ENCODE assay signal across 8 cellular contexts in the genomic region with DNA sequence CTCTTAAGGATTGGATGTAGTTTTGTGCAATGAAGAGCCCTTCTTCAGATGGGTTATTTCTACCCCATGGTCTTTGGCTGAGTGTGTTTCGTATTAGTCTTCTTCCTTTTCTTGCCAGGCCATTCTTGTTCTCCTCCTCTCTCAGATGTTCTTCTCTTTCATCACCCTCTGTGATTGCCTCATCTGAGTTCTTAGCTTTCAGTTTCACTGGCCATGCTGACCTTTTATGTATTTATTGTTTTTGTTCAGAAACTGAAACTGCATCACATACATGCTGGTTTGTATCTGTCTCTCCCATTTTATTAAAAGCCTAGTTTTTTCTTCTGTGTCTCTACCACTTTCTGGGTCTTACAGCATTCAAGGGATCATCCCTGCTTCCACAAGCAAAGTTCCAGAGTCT. TPM values are rescaled to one million over a fixed set of nuclear protein-coding genes. Genes with fewer than 3 reads are reported as not detected.
A peak's percentile ranks its signal among the peaks of the same experiment; 100 is the strongest.
DNase-seq lines count a peak whose midpoint lies in the region; ATAC-seq and TF ChIP-seq lines count a peak whose summit lies in the region.

No MANE protein-coding gene starts in this region.

- peaks cover 19% of the 10 kb centered on the region for H3K36me3 Mint-ChIP-seq in activated T-helper 1 cell treated with anti-CD3 and anti-CD28 coated beads, Interleukin-12 subunit alpha, Interleukin-12 subunit beta, Interleukin-2, Interleukin-4 antibody, amounts not matched to agents 30 ng/mL and 10 ng/mL and 1 ng/mL, durations not matched to agents 14 hours and 24 hours and 36 hours (ENCODE audit: low read depth)

- peak; percentile 76 for ATAC-seq in GM19025 (IDR thresholded peaks at IDR 0.05; ENCODE audit: low read depth, unreplicated experiment)
- peak; percentile 64 for ATAC-seq in HG03139 (IDR thresholded peaks at IDR 0.05; ENCODE audit: unreplicated experiment)
- peak; percentile 95 for ATAC-seq in left colon

- H3K27me3 Mint-ChIP-seq in activated T-helper 1 cell treated with anti-CD3 and anti-CD28 coated beads, Interleukin-12 subunit alpha, Interleukin-12 subunit beta, Interleukin-2, Interleukin-4 antibody, amounts not matched to agents 30 ng/mL and 10 ng/mL and 1 ng/mL, durations not matched to agents 14 hours and 24 hours and 36 hours (ENCODE audit: insufficient read depth): no peaks in the 10 kb centered on the region

- H3K27ac Mint-ChIP-seq in activated T-helper 1 cell treated with anti-CD3 and anti-CD28 coated beads, Interleukin-12 subunit alpha, Interleukin-12 subunit beta, Interleukin-2, Interleukin-4 antibody, amounts not matched to agents 30 ng/mL and 10 ng/mL and 1 ng/mL, durations not matched to agents 14 hours and 24 hours and 36 hours: peak overlapping the region; percentile 92

- in situ Hi-C loops in ACHN (cut with HindIII; ENCODE audit: low pct_ligation_motif_present, low pct_unique_long_range_greater_than_20kb, low sequenced_read_pairs): no loop called here

- H3K9me3 Mint-ChIP-seq in activated T-helper 1 cell treated with anti-CD3 and anti-CD28 coated beads, Interleukin-12 subunit alpha, Interleukin-12 subunit beta, Interleukin-2, Interleukin-4 antibody, amounts not matched to agents 30 ng/mL and 10 ng/mL and 1 ng/mL, durations not matched to agents 14 hours and 24 hours and 36 hours: peaks cover 9% of the 10 kb centered on the region

- TF ChIP-seq CTCF in AG09309 (IDR thresholded peaks at IDR 0.05; ENCODE audit: control insufficient read depth, insufficient read depth, low read depth, low read length, missing control alignments): no peak

- intact Hi-C loops in activated T-helper 1 cell treated with anti-CD3 and anti-CD28 coated beads, Interleukin-12 subunit alpha, Interleukin-12 subunit beta, Interleukin-2, Interleukin-4 antibody, amounts not matched to agents 30 ng/mL and 10 ng/mL and 1 ng/mL, durations not matched to agents 14 hours and 24 hours and 36 hours (cut with micrococcal nuclease): no loop called here
- intact Hi-C loops in left colon (cut with DNase I, micrococcal nuclease): no loop called here

- H3K4me3 ChIP-seq in AG09309 (ENCODE audit: control insufficient read depth, low read depth, low read length): no peak overlapping the region

- H3K4me3 Mint-ChIP-seq in activated T-helper 1 cell treated with anti-CD3 and anti-CD28 coated beads, Interleukin-12 subunit alpha, Interleukin-12 subunit beta, Interleukin-2, Interleukin-4 antibody, amounts not matched to agents 30 ng/mL and 10 ng/mL and 1 ng/mL, durations not matched to agents 14 hours and 24 hours and 36 hours: peak overlapping the region; percentile 34

- peaks cover 81% of the 10 kb centered on the region for H3K4me1 Mint-ChIP-seq in activated T-helper 1 cell treated with anti-CD3 and anti-CD28 coated beads, Interleukin-12 subunit alpha, Interleukin-12 subunit beta, Interleukin-2, Interleukin-4 antibody, amounts not matched to agents 30 ng/mL and 10 ng/mL and 1 ng/mL, durations not matched to agents 14 hours and 24 hours and 36 hours (ENCODE audit: low read depth)

- DNase-seq in AG09309 (ENCODE audit: low read depth): peak; percentile 66
- DNase-seq in activated T-helper 1 cell treated with anti-CD3 and anti-CD28 coated beads, Interleukin-12 subunit alpha, Interleukin-12 subunit beta, Interleukin-2, Interleukin-4 antibody, amounts not matched to agents 30 ng/mL and 10 ng/mL and 1 ng/mL, durations not matched to agents 14 hours and 24 hours and 36 hours (ENCODE audit: low spot score): peak; percentile 19
- DNase-seq in left colon: no peak
- no peak for DNase-seq in NCI-H1694 treated with DMSO at 0.1 percent for 48 hours (lab: John Stamatoyannopoulos, UW)
- no peak for DNase-seq in LoVo (ENCODE audit: low spot score)
- DNase-seq in ACHN: no peak

RNA-seq across cellular contexts. Expression of a gene that starts 21.7 kb away (rescaled TPM):
- total RNA-seq in activated T-helper 1 cell treated with anti-CD3 and anti-CD28 coated beads, Interleukin-12 subunit alpha, Interleukin-12 subunit beta, Interleukin-2, Interleukin-4 antibody, amounts not matched to agents 30 ng/mL and 10 ng/mL and 1 ng/mL, durations not matched to agents 14 hours and 24 hours and 36 hours: 51.7 TPM in 2 replicates
- total RNA-seq in left colon: 10 to 100 TPM; 65.5 to 65.6 TPM

Comparison
In these comparisons a context has a peak if more than half of its experiments do, and no peak if none do; other contexts are left out.
1. DNase-seq: peak in AG09309 (single experiment) and activated T-helper 1 cell treated with anti-CD3 and anti-CD28 coated beads, Interleukin-12 subunit alpha, Interleukin-12 subunit beta, Interleukin-2, Interleukin-4 antibody, amounts not matched to agents 30 ng/mL and 10 ng/mL and 1 ng/mL, durations not matched to agents 14 hours and 24 hours and 36 hours (single experiment); none in left colon (0 of 2), NCI-H1694 treated with DMSO at 0.1 percent for 48 hours (single experiment), LoVo (single experiment) and ACHN (single experiment).
2. Peak in every context shown above with its lines, with median percentiles within 50 percentile points of each other: ATAC-seq.